Comparison of ENCODE assay signal across 1 cellular context in genomic region chr3:186612721-186613636, GRCh38.
TF ChIP-seq lines count a peak whose summit lies in the region.

Gene AHSG (plus strand): TSS chr3:186613060. CDS start chr3:186613142, 82 bp downstream.

TF ChIP-seq in HepG2, 621 proteins besides CTCF, POLR2A, EP300 and RAD21 (continued from another document and continues in another):
- TF ChIP-seq PBX2 (CRISPR knock-in tag; IDR thresholded peaks at IDR 0.05), result no peak
- TF ChIP-seq ATAD3A (CRISPR knock-in tag; IDR thresholded peaks at IDR 0.05), result no peak
- TF ChIP-seq SIN3B (IDR thresholded peaks at IDR 0.05; ENCODE audit: low read length), result no peak
- no peak for TF ChIP-seq ZNF124 (CRISPR knock-in tag; IDR thresholded peaks at IDR 0.05)
- TF ChIP-seq RBAK (CRISPR knock-in tag; IDR thresholded peaks at IDR 0.05), result peak; percentile 63; the same call in 1 of the 2 replicates
- TF ChIP-seq SP4 (CRISPR knock-in tag; IDR thresholded peaks at IDR 0.05), result 0 out of 2 replicates have a peak, but pooled peaks have one; percentile 6
- peak; percentile 82 for TF ChIP-seq ZNF557 (CRISPR knock-in tag; IDR thresholded peaks at IDR 0.05)
- peak; percentile 67; the same call in 1 of the 2 replicates for TF ChIP-seq TP53 (CRISPR knock-in tag; conservative IDR thresholded peaks at IDR 0.05)
- peak; percentile 83 for TF ChIP-seq RXRA (CRISPR knock-in tag; IDR thresholded peaks at IDR 0.05)
- no peak for TF ChIP-seq ZBTB21 (CRISPR knock-in tag; IDR thresholded peaks at IDR 0.05)
- peak; percentile 58; the same call in 1 of the 2 replicates for TF ChIP-seq ZNF12 (CRISPR knock-in tag; IDR thresholded peaks at IDR 0.05)
- TF ChIP-seq HNF4G (IDR thresholded peaks at IDR 0.05; ENCODE audit: borderline replicate concordance, low read depth, low read length), result peak; percentile 100
- peak; percentile 98 for TF ChIP-seq HNF4G (CRISPR knock-in tag; IDR thresholded peaks at IDR 0.05; ENCODE audit: borderline replicate concordance, low read depth)
- TF ChIP-seq, protein P1, sequence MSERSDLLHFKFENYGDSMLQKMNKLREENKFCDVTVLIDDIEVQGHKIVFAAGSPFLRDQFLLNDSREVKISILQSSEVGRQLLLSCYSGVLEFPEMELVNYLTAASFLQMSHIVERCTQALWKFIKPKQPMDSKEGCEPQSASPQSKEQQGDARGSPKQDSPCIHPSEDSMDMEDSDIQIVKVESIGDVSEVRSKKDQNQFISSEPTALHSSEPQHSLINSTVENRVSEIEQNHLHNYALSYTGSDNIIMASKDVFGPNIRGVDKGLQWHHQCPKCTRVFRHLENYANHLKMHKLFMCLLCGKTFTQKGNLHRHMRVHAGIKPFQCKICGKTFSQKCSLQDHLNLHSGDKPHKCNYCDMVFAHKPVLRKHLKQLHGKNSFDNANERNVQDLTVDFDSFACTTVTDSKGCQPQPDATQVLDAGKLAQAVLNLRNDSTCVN (CRISPR knock-in tag; IDR thresholded peaks at IDR 0.05; ENCODE audit: borderline replicate concordance), result peak; percentile 60; the same call in 1 of the 2 replicates
- no peak for TF ChIP-seq ZNF709 (CRISPR knock-in tag; IDR thresholded peaks at IDR 0.05)
- no peak for TF ChIP-seq ZNF3 (CRISPR knock-in tag; IDR thresholded peaks at IDR 0.05)
- TF ChIP-seq ATRX (CRISPR knock-in tag; IDR thresholded peaks at IDR 0.05; ENCODE audit: borderline replicate concordance), result no peak
- TF ChIP-seq ZFP36L1 (CRISPR knock-in tag; IDR thresholded peaks at IDR 0.05), result no peak
- peak; percentile 86 for TF ChIP-seq PHF5A (CRISPR knock-in tag; IDR thresholded peaks at IDR 0.05; ENCODE audit: low read depth, unreplicated experiment)
- TF ChIP-seq ZFP41 (CRISPR knock-in tag; IDR thresholded peaks at IDR 0.05; ENCODE audit: borderline replicate concordance), result no peak
- peak; percentile 41; the same call in 1 of the 2 replicates for TF ChIP-seq ZNF121 (CRISPR knock-in tag; IDR thresholded peaks at IDR 0.05)
- TF ChIP-seq, protein P2, sequence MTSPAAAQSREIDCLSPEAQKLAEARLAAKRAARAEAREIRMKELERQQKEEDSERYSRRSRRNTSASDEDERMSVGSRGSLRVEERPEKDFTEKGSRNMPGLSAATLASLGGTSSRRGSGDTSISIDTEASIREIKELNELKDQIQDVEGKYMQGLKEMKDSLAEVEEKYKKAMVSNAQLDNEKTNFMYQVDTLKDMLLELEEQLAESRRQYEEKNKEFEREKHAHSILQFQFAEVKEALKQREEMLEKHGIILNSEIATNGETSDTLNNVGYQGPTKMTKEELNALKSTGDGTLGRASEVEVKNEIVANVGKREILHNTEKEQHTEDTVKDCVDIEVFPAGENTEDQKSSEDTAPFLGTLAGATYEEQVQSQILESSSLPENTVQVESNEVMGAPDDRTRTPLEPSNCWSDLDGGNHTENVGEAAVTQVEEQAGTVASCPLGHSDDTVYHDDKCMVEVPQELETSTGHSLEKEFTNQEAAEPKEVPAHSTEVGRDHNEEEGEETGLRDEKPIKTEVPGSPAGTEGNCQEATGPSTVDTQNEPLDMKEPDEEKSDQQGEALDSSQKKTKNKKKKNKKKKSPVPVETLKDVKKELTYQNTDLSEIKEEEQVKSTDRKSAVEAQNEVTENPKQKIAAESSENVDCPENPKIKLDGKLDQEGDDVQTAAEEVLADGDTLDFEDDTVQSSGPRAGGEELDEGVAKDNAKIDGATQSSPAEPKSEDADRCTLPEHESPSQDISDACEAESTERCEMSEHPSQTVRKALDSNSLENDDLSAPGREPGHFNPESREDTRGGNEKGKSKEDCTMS (CRISPR knock-in tag; conservative IDR thresholded peaks at IDR 0.05), result no peak
- TF ChIP-seq NFE2L1 (CRISPR knock-in tag; IDR thresholded peaks at IDR 0.05; ENCODE audit: borderline replicate concordance), result no peak
- TF ChIP-seq, protein P3, sequence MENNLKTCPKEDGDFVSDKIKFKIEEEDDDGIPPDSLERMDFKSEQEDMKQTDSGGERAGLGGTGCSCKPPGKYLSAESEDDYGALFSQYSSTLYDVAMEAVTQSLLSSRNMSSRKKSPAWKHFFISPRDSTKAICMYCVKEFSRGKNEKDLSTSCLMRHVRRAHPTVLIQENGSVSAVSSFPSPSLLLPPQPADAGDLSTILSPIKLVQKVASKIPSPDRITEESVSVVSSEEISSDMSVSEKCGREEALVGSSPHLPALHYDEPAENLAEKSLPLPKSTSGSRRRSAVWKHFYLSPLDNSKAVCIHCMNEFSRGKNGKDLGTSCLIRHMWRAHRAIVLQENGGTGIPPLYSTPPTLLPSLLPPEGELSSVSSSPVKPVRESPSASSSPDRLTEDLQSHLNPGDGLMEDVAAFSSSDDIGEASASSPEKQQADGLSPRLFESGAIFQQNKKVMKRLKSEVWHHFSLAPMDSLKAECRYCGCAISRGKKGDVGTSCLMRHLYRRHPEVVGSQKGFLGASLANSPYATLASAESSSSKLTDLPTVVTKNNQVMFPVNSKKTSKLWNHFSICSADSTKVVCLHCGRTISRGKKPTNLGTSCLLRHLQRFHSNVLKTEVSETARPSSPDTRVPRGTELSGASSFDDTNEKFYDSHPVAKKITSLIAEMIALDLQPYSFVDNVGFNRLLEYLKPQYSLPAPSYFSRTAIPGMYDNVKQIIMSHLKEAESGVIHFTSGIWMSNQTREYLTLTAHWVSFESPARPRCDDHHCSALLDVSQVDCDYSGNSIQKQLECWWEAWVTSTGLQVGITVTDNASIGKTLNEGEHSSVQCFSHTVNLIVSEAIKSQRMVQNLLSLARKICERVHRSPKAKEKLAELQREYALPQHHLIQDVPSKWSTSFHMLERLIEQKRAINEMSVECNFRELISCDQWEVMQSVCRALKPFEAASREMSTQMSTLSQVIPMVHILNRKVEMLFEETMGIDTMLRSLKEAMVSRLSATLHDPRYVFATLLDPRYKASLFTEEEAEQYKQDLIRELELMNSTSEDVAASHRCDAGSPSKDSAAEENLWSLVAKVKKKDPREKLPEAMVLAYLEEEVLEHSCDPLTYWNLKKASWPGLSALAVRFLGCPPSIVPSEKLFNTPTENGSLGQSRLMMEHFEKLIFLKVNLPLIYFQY (CRISPR knock-in tag; IDR thresholded peaks at IDR 0.05; ENCODE audit: borderline replicate concordance), result no peak
- peak; percentile 87 for TF ChIP-seq ZNF230 (CRISPR knock-in tag; IDR thresholded peaks at IDR 0.05)
- peak; percentile 16; the same call in 1 of the 2 replicates for TF ChIP-seq ZNF841 (CRISPR knock-in tag; IDR thresholded peaks at IDR 0.05; ENCODE audit: borderline replicate concordance)
- 0 out of 2 replicates have a peak, but pooled peaks have one; percentile 81 for TF ChIP-seq FOXO4 (CRISPR knock-in tag; conservative IDR thresholded peaks at IDR 0.05)
- TF ChIP-seq YY1 (IDR thresholded peaks at IDR 0.05; ENCODE audit: insufficient read depth, insufficient replicate concordance, low read depth, low read length), result peak; percentile 77
- no peak for TF ChIP-seq CCDC6 (CRISPR knock-in tag; IDR thresholded peaks at IDR 0.05)
- TF ChIP-seq NFRKB (IDR thresholded peaks at IDR 0.05), result no peak
- no peak for TF ChIP-seq ZNF251 (CRISPR knock-in tag; IDR thresholded peaks at IDR 0.05)
- TF ChIP-seq ZFAT (CRISPR knock-in tag; conservative IDR thresholded peaks at IDR 0.05), result no peak; the same call in 1 of the 2 replicates
- TF ChIP-seq, protein P4, sequence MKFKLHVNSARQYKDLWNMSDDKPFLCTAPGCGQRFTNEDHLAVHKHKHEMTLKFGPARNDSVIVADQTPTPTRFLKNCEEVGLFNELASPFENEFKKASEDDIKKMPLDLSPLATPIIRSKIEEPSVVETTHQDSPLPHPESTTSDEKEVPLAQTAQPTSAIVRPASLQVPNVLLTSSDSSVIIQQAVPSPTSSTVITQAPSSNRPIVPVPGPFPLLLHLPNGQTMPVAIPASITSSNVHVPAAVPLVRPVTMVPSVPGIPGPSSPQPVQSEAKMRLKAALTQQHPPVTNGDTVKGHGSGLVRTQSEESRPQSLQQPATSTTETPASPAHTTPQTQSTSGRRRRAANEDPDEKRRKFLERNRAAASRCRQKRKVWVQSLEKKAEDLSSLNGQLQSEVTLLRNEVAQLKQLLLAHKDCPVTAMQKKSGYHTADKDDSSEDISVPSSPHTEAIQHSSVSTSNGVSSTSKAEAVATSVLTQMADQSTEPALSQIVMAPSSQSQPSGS (CRISPR knock-in tag; IDR thresholded peaks at IDR 0.05), result peak; percentile 89; the same call in 1 of the 2 replicates
- TF ChIP-seq, protein P5, sequence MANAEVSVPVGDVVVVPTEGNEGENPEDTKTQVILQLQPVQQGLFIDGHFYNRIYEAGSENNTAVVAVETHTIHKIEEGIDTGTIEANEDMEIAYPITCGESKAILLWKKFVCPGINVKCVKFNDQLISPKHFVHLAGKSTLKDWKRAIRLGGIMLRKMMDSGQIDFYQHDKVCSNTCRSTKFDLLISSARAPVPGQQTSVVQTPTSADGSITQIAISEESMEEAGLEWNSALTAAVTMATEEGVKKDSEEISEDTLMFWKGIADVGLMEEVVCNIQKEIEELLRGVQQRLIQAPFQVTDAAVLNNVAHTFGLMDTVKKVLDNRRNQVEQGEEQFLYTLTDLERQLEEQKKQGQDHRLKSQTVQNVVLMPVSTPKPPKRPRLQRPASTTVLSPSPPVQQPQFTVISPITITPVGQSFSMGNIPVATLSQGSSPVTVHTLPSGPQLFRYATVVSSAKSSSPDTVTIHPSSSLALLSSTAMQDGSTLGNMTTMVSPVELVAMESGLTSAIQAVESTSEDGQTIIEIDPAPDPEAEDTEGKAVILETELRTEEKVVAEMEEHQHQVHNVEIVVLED (CRISPR knock-in tag; IDR thresholded peaks at IDR 0.05; ENCODE audit: borderline replicate concordance), result no peak; the same call in 1 of the 2 replicates
- TF ChIP-seq FLYWCH1 (CRISPR knock-in tag; IDR thresholded peaks at IDR 0.05), result 0 out of 2 replicates have a peak, but pooled peaks have one; percentile 6
- TF ChIP-seq STAT6 (CRISPR knock-in tag; IDR thresholded peaks at IDR 0.05; ENCODE audit: borderline replicate concordance), result peak; percentile 98
- peak; percentile 60; the same call in 1 of the 2 replicates for TF ChIP-seq ATM (IDR thresholded peaks at IDR 0.05; ENCODE audit: borderline replicate concordance)
- TF ChIP-seq SP140L (CRISPR knock-in tag; IDR thresholded peaks at IDR 0.05; ENCODE audit: borderline replicate concordance), result 0 out of 2 replicates have a peak, but pooled peaks have one; percentile 75
- TF ChIP-seq FOSL1 (CRISPR knock-in tag; IDR thresholded peaks at IDR 0.05; ENCODE audit: borderline replicate concordance), result peak; percentile 71; the same call in 1 of the 2 replicates
